Comparison of ENCODE assay signal across 9 cellular contexts in the genomic region with DNA sequence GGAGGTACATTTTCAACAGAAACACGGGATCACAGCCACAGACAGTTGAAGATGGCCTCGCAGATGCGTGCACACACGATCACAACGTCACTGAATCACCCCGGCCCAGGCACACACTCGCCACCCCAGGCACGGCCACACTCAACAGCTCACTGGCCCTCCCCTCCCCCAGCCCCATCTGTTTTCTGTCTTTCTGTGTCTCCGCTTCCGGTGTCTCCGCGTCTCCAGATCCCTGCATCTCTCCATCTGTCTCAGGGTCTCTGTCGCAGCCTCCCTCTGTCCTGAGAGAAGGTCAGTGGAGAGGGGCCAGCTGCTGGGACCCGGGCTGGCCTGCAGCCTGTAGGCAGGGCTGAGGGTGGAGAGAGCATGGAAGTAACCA. TPM values are rescaled to one million over a fixed set of nuclear protein-coding genes. Genes with fewer than 3 reads are reported as not detected.
DNase-seq lines count a peak whose midpoint lies in the region; ATAC-seq and TF ChIP-seq lines count a peak whose summit lies in the region.
"Had no signal": no experiment of that assay in that cellular context is flagged by ENCODE, and none has a peak within 500 bp of the region (broad histone marks: within the 10 kb centered on the region; RNA-seq: fewer than 3 reads in every experiment).

No MANE protein-coding gene starts in this region.

- H3K4me3 ChIP-seq in HEK293 (ENCODE audit: low read depth, low read length) = no peak overlapping the region
- no peak overlapping the region for H3K4me3 ChIP-seq in brain microvascular endothelial cell (ENCODE audit: low read depth, low read length)

- peaks cover 0 to 11% (median 5%) of the 10 kb centered on the region in 3 donors for H3K36me3 Mint-ChIP-seq in naive thymus-derived CD8-positive, alpha-beta T cell

- ATAC-seq in naive thymus-derived CD8-positive, alpha-beta T cell = no peak
- no peak for ATAC-seq in GM21528 (IDR thresholded peaks at IDR 0.05; ENCODE audit: low FRiP score, unreplicated experiment)

- TF ChIP-seq CTCF in HEK293 (tag by site-specific recombination; IDR thresholded peaks at IDR 0.05) (no peak), brain microvascular endothelial cell (IDR thresholded peaks at IDR 0.05; ENCODE audit: low read depth, low read length, missing control alignments) (no peak)

- POLR2A ChIA-PET in HEK293 (lab: Yijun Ruan, JAX) = no interaction called here
- POLR2A ChIA-PET in naive thymus-derived CD8-positive, alpha-beta T cell (lab: Charles Lee) = no interaction called here

- peak overlapping the region in 1 of 10 donors; percentile 11 for H3K27ac Mint-ChIP-seq in naive thymus-derived CD8-positive, alpha-beta T cell

- H3K36me3 ChIP-seq in HEK293 (ENCODE audit: control insufficient read depth in 2 of 2, insufficient read depth in 1 of 2, low read length in 2 of 2) (no peaks in the 10 kb centered on the region), brain microvascular endothelial cell (replicated peaks) (no peaks in the 10 kb centered on the region)

- peaks cover 45 to 76% (median 55%) of the 10 kb centered on the region in 5 donors for H3K27me3 Mint-ChIP-seq in naive thymus-derived CD8-positive, alpha-beta T cell

- H3K4me1 ChIP-seq in HEK293 (ENCODE audit: control insufficient read depth, insufficient read depth, low read length) = peaks cover 9% of the 10 kb centered on the region

- DNase-seq in NCI-H1417 (lab: John Stamatoyannopoulos, UW) = peak in 2 of 3 experiments; percentile 48 to 60
- no peak for DNase-seq in NCI-H1417 treated with DMSO at 0.1 percent for 48 hours (lab: John Stamatoyannopoulos, UW)
- peak; percentile 83 for DNase-seq in SK-N-DZ (ENCODE audit: low spot score)
- no peak for DNase-seq in naive thymus-derived CD8-positive, alpha-beta T cell
- no peak for DNase-seq in NCI-H774 (lab: John Stamatoyannopoulos, UW)
- DNase-seq in brain microvascular endothelial cell = no peak

- in situ Hi-C loops in brain microvascular endothelial cell (cut with HindIII; ENCODE audit: low pct_ligation_motif_present, low sequenced_read_pairs) = no loop called here

- H3K27me3 ChIP-seq in brain microvascular endothelial cell (replicated peaks) = peaks cover 60% of the 10 kb centered on the region

- H3K4me3 Mint-ChIP-seq in naive thymus-derived CD8-positive, alpha-beta T cell = peak overlapping the region in 9 of 10 donors; percentile 4 to 58 (median 38)

- H3K27ac ChIP-seq in HEK293 (ENCODE audit: extremely low read depth, low read depth, low read length) (no peak overlapping the region), brain microvascular endothelial cell (no peak overlapping the region)
- H3K27ac ChIP-seq: 22Rv1 had no signal

- H3K4me1 Mint-ChIP-seq in naive thymus-derived CD8-positive, alpha-beta T cell = peaks cover 26 to 46% (median 40%) of the 10 kb centered on the region in 4 donors

- no peaks in the 10 kb centered on the region for H3K9me3 ChIP-seq in HEK293 (ENCODE audit: control insufficient read depth, insufficient read depth, low read depth, low read length)

- peaks cover 0 to 9% (median 0%) of the 10 kb centered on the region in 9 donors for H3K9me3 Mint-ChIP-seq in naive thymus-derived CD8-positive, alpha-beta T cell

- CTCF ChIA-PET in HEK293 (lab: Yijun Ruan, JAX) = interaction anchor here (0.6 to 2.5 kb wide), 10 partner anchors 9 to 111 kb away, joined by 3 to 23 read pairs (median 4); no protein-coding TSS in a partner anchor

TF ChIP-seq in HEK293, 187 proteins besides CTCF, POLR2A, EP300 and RAD21:
- no peak for TF ChIP-seq ZNF292 (tag by site-specific recombination; IDR thresholded peaks at IDR 0.05; ENCODE audit: borderline replicate concordance, low read depth)
- TF ChIP-seq YY1 (tag by site-specific recombination; IDR thresholded peaks at IDR 0.05) = no peak
- TF ChIP-seq ZNF777 (tag by site-specific recombination; IDR thresholded peaks at IDR 0.05; ENCODE audit: borderline replicate concordance) = 0 out of 2 replicates have a peak, but pooled peaks have one; percentile 14
- TF ChIP-seq ZNF335 (tag by site-specific recombination; conservative IDR thresholded peaks at IDR 0.05) = peak; percentile 89
- TF ChIP-seq ZNF16 (tag by site-specific recombination; IDR thresholded peaks at IDR 0.05; ENCODE audit: low read depth) = no peak
- TF ChIP-seq SP7 (tag by site-specific recombination; IDR thresholded peaks at IDR 0.05) = no peak
- no peak for TF ChIP-seq ZNF354C (tag by site-specific recombination; IDR thresholded peaks at IDR 0.05; ENCODE audit: borderline replicate concordance, low read depth)
- TF ChIP-seq ZBTB21 (tag by site-specific recombination; IDR thresholded peaks at IDR 0.05) = peak; percentile 30; the same call in 1 of the 2 replicates
- no peak for TF ChIP-seq ZNF121 (tag by site-specific recombination; IDR thresholded peaks at IDR 0.05)
- no peak for TF ChIP-seq ZNF658 (tag by site-specific recombination; IDR thresholded peaks at IDR 0.05)
- no peak for TF ChIP-seq ZNF184 (tag by site-specific recombination; IDR thresholded peaks at IDR 0.05)
- TF ChIP-seq ZNF561 (tag by site-specific recombination; IDR thresholded peaks at IDR 0.05; ENCODE audit: borderline replicate concordance) = no peak
- TF ChIP-seq, protein P1, sequence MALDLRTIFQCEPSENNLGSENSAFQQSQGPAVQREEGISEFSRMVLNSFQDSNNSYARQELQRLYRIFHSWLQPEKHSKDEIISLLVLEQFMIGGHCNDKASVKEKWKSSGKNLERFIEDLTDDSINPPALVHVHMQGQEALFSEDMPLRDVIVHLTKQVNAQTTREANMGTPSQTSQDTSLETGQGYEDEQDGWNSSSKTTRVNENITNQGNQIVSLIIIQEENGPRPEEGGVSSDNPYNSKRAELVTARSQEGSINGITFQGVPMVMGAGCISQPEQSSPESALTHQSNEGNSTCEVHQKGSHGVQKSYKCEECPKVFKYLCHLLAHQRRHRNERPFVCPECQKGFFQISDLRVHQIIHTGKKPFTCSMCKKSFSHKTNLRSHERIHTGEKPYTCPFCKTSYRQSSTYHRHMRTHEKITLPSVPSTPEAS (tag by site-specific recombination; IDR thresholded peaks at IDR 0.05) = 0 out of 2 replicates have a peak, but pooled peaks have one; percentile 14
- peak; percentile 49; the same call in 1 of the 2 replicates for TF ChIP-seq SCRT2 (tag by site-specific recombination; IDR thresholded peaks at IDR 0.05)
- TF ChIP-seq, protein P2, sequence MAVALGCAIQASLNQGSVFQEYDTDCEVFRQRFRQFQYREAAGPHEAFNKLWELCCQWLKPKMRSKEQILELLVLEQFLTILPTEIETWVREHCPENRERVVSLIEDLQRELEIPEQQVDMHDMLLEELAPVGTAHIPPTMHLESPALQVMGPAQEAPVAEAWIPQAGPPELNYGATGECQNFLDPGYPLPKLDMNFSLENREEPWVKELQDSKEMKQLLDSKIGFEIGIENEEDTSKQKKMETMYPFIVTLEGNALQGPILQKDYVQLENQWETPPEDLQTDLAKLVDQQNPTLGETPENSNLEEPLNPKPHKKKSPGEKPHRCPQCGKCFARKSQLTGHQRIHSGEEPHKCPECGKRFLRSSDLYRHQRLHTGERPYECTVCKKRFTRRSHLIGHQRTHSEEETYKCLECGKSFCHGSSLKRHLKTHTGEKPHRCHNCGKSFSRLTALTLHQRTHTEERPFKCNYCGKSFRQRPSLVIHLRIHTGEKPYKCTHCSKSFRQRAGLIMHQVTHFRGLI (tag by site-specific recombination; IDR thresholded peaks at IDR 0.05) = no peak

RNA-seq across cellular contexts. Expression of a gene that starts 3.8 kb away (rescaled TPM):
- 59.1 and 60.5 TPM in 2 replicates for polyA plus RNA-seq in SK-N-DZ (2014; cell fraction: cytosol; rRNA removed)
- polyA plus RNA-seq in SK-N-DZ (2014; cell fraction: nucleus; rRNA removed) = 28.8 and 38.0 TPM in 2 replicates
- total RNA-seq in naive thymus-derived CD8-positive, alpha-beta T cell = 1 to 10 TPM; 3.4 to 6.2 TPM
- polyA plus RNA-seq in naive thymus-derived CD8-positive, alpha-beta T cell = 1 to 10 TPM; 2.8 to 4.9 (median 2.8) TPM

RNA-seq across cellular contexts. Expression of a gene that starts 38.7 kb away (rescaled TPM):
- 64.4 and 74.3 TPM in 2 replicates for polyA plus RNA-seq in SK-N-DZ (2014; cell fraction: cytosol; rRNA removed)
- 37.0 and 58.7 TPM in 2 replicates for polyA plus RNA-seq in SK-N-DZ (2014; cell fraction: nucleus; rRNA removed)
- total RNA-seq in naive thymus-derived CD8-positive, alpha-beta T cell = 10 to 100 TPM; 87.6 to 90.3 TPM
- polyA plus RNA-seq in naive thymus-derived CD8-positive, alpha-beta T cell = 100 to 1,000 TPM; 201 to 288 (median 231) TPM

Comparison
In these comparisons a context has a peak if more than half of its experiments do, and no peak if none do; other contexts are left out.
1. DNase-seq: peak in NCI-H1417 (2 of 3) and SK-N-DZ (single experiment); none in NCI-H1417 treated with DMSO at 0.1 percent for 48 hours (single experiment), naive thymus-derived CD8-positive, alpha-beta T cell (0 of 10), NCI-H774 (single experiment) and brain microvascular endothelial cell (single experiment).